ENCODE assay signal across 18 cellular contexts in genomic region chr2:17911491-17912260, GRCh38. TPM values are rescaled to one million over a fixed set of nuclear protein-coding genes. Genes with fewer than 3 reads are reported as not detected.
A peak's percentile ranks its signal among the peaks of the same experiment; 100 is the strongest.
DNase-seq lines count a peak whose midpoint lies in the region; ATAC-seq, FAIRE-seq and TF ChIP-seq lines count a peak whose summit lies in the region.
"Had no signal": no experiment of that assay in that cellular context is flagged by ENCODE, and none has a peak within 500 bp of the region (broad histone marks: within the 10 kb centered on the region; RNA-seq: fewer than 3 reads in every experiment).

No MANE protein-coding gene starts in this region.

- TF ChIP-seq EP300 in GM12878 (IDR thresholded peaks at IDR 0.05; ENCODE audit: borderline replicate concordance in 1 of 2, control insufficient read depth in 1 of 2, low read depth in 2 of 2, low read length in 2 of 2), result no peak

- H2AFZ ChIP-seq in GM12878 (ENCODE audit: control insufficient read depth, low read depth, low read length), result no peak overlapping the region

- H3K27ac Mint-ChIP-seq in activated CD8-positive, alpha-beta memory T cell treated with anti-CD3 and anti-CD28 coated beads, Interleukin-2, amount 10 ng/mL, durations not matched to agents 7 days and 5 days, result no peak overlapping the region
- H3K27ac Mint-ChIP-seq: activated naive CD4-positive, alpha-beta T cell treated with anti-CD3 and anti-CD28 coated beads, Interleukin-2, amount 50 U/mL, for 24 hours; effector memory CD8-positive, alpha-beta T cell had no signal

- no peaks in the 10 kb centered on the region for H3K79me2 ChIP-seq in GM12878 (ENCODE audit: control insufficient read depth, insufficient read depth, low read length)

- BruUV-seq in GM12878 (replicated peaks; lab: Mats Ljungman, UMichigan), result no TSS peak

- intact Hi-C loops in GM12878 (cut with micrococcal nuclease; ENCODE audit: unreplicated experiment) (no loop called here), aorta (cut with DNase I) (no loop called here)

- no peak overlapping the region for H3K4me2 ChIP-seq in GM12878 (ENCODE audit: control insufficient read depth, insufficient read depth)

- H3K27ac ChIP-seq in GM12878 (ENCODE audit: control insufficient read depth, insufficient read depth) (no peak overlapping the region), aorta (ENCODE audit: low read depth in 1 of 2, low read length in 2 of 2) (no peak overlapping the region)
- H3K27ac ChIP-seq: foreskin keratinocyte, tibial artery, VCaP had no signal

- H3K27me3 Mint-ChIP-seq in activated CD8-positive, alpha-beta memory T cell treated with anti-CD3 and anti-CD28 coated beads, Interleukin-2, amount 10 ng/mL, durations not matched to agents 7 days and 5 days, result no peaks in the 10 kb centered on the region

- ATAC-seq in GM18511 (IDR thresholded peaks at IDR 0.05; ENCODE audit: unreplicated experiment), result peak; percentile 25
- ATAC-seq in GM21515 (IDR thresholded peaks at IDR 0.05; ENCODE audit: unreplicated experiment), result peak; percentile 12
- peak; percentile 17 for ATAC-seq in HG03066 (IDR thresholded peaks at IDR 0.05; ENCODE audit: low read depth, unreplicated experiment)
- ATAC-seq in GM12878, result peak; percentile 50
- ATAC-seq in aorta (ENCODE audit: low FRiP score), result no peak
- ATAC-seq in activated CD8-positive, alpha-beta memory T cell treated with anti-CD3 and anti-CD28 coated beads, Interleukin-2, amount 10 ng/mL, durations not matched to agents 7 days and 5 days, result no peak
- ATAC-seq: effector memory CD8-positive, alpha-beta T cell; foreskin keratinocyte had no signal

- H3K4me3 ChIP-seq in GM12878 (no peak overlapping the region), aorta (ENCODE audit: low read length in 2 of 2) (no peak overlapping the region)
- H3K4me3 ChIP-seq: tibial artery had no signal

- no peaks in the 10 kb centered on the region for H3K36me3 ChIP-seq in GM12878 (ENCODE audit: control insufficient read depth in 2 of 2, insufficient read depth in 2 of 2, low read length in 1 of 2)
- H3K36me3 ChIP-seq in aorta (ENCODE audit: control insufficient read depth in 1 of 2, insufficient read depth in 2 of 2, low read length in 1 of 2), result no peaks in the 10 kb centered on the region
- H3K36me3 ChIP-seq: tibial artery had no signal

- POLR2A ChIA-PET in GM12878 (lab: Charles Lee), result no interaction called here

- RAD21 ChIA-PET in GM12878 (lab: Charles Lee; ENCODE audit: unreplicated experiment), result no interaction called here

- H3K9me3 Mint-ChIP-seq in activated CD8-positive, alpha-beta memory T cell treated with anti-CD3 and anti-CD28 coated beads, Interleukin-2, amount 10 ng/mL, durations not matched to agents 7 days and 5 days (ENCODE audit: low read depth), result no peaks in the 10 kb centered on the region
- H3K9me3 Mint-ChIP-seq: effector memory CD8-positive, alpha-beta T cell had no signal

- H3K4me1 Mint-ChIP-seq in activated CD8-positive, alpha-beta memory T cell treated with anti-CD3 and anti-CD28 coated beads, Interleukin-2, amount 10 ng/mL, durations not matched to agents 7 days and 5 days, result no peaks in the 10 kb centered on the region
- H3K4me1 Mint-ChIP-seq: activated naive CD4-positive, alpha-beta T cell treated with anti-CD3 and anti-CD28 coated beads, Interleukin-2, amount 50 U/mL, for 24 hours had no signal

- H3K4me3 Mint-ChIP-seq in activated CD8-positive, alpha-beta memory T cell treated with anti-CD3 and anti-CD28 coated beads, Interleukin-2, amount 10 ng/mL, durations not matched to agents 7 days and 5 days, result no peak overlapping the region
- H3K4me3 Mint-ChIP-seq: activated naive CD4-positive, alpha-beta T cell treated with anti-CD3 and anti-CD28 coated beads, Interleukin-2, amount 50 U/mL, for 24 hours; effector memory CD8-positive, alpha-beta T cell had no signal

- whole genome bisulfite sequencing in GM12878 (ENCODE audit: insufficient coverage, insufficient replicate concordance, low lambda C conversion rate, missing lambda C conversion rate), result 0% methylated on average over 5 of the region's 5 CpGs
- 55 to 56% methylated on average over 5 of the region's 5 CpGs for WGBS in aorta, 2 donors

- CTCF ChIA-PET in GM12878 (lab: Yijun Ruan, JAX), result interaction anchor here (1.4 kb wide), 1 partner anchor 238 kb away, joined by 3 read pairs; no protein-coding TSS in a partner anchor
- CTCF ChIA-PET in activated CD8-positive, alpha-beta memory T cell treated with anti-CD3 and anti-CD28 coated beads, Interleukin-2, amount 10 ng/mL, durations not matched to agents 7 days and 5 days (lab: Charles Lee), result no interaction called here

- TF ChIP-seq CTCF in GM12878 (IDR thresholded peaks at IDR 0.05 in 2 of 3, conservative IDR thresholded peaks at IDR 0.05 in 1 of 3; ENCODE audit: control insufficient read depth in 2 of 3, extremely low read depth in 1 of 3, insufficient read depth in 1 of 3, low read depth in 3 of 3, low read length in 3 of 3), result no peak

- H3K9ac ChIP-seq in GM12878 (ENCODE audit: control insufficient read depth, insufficient read depth, low read length), result no peak overlapping the region

- no peak for FAIRE-seq in GM12878 (lab: Jason Lieb, UNC)
- FAIRE-seq: bronchial epithelial cell, D721Med had no signal

- no peaks in the 10 kb centered on the region for H3K9me3 ChIP-seq in GM12878 (replicated peaks; ENCODE audit: control insufficient read depth, insufficient read depth, low read length)
- H3K9me3 ChIP-seq in aorta (ENCODE audit: control insufficient read depth, low read length), result no peaks in the 10 kb centered on the region

- no peaks in the 10 kb centered on the region for H4K20me1 ChIP-seq in GM12878 (ENCODE audit: control insufficient read depth, insufficient read depth)

- SMC1A ChIA-PET in GM12878 (lab: Charles Lee; ENCODE audit: uncharacterized antibody, unreplicated experiment), result no interaction called here

- TF ChIP-seq POLR2A in GM12878 (IDR thresholded peaks at IDR 0.05; ENCODE audit: low read depth, low read length), result no peak

- H3K36me3 Mint-ChIP-seq in activated CD8-positive, alpha-beta memory T cell treated with anti-CD3 and anti-CD28 coated beads, Interleukin-2, amount 10 ng/mL, durations not matched to agents 7 days and 5 days, result no peaks in the 10 kb centered on the region
- H3K36me3 Mint-ChIP-seq: activated naive CD4-positive, alpha-beta T cell treated with anti-CD3 and anti-CD28 coated beads, Interleukin-2, amount 50 U/mL, for 24 hours had no signal

- H3K27me3 ChIP-seq in GM12878 (replicated peaks in 1 of 2; ENCODE audit: control insufficient read depth in 2 of 2, insufficient read depth in 2 of 2, low read length in 1 of 2), result no peaks in the 10 kb centered on the region
- no peaks in the 10 kb centered on the region for H3K27me3 ChIP-seq in aorta (ENCODE audit: control insufficient read depth in 1 of 2, insufficient read depth in 2 of 2, low read length in 1 of 2)
- H3K27me3 ChIP-seq: tibial artery had no signal

- no peak for TF ChIP-seq RAD21 in GM12878 (IDR thresholded peaks at IDR 0.05; ENCODE audit: insufficient read depth, low read depth, low read length)

- H3K4me1 ChIP-seq in GM12878 (ENCODE audit: control insufficient read depth, insufficient read depth, low read length), result 0 out of 2 replicates have a peak, but pooled peaks cover 4% of the 10 kb centered on the region
- H3K4me1 ChIP-seq in aorta (ENCODE audit: control insufficient read depth in 1 of 2, insufficient read depth in 2 of 2, low read length in 2 of 2), result no peaks in the 10 kb centered on the region
- H3K4me1 ChIP-seq: foreskin keratinocyte had no signal

- in situ Hi-C loops in GM12878 (cut with MboI), result no loop called here

- DNase-seq in GM12878 (ENCODE audit: low read depth, low spot score) (no peak), aorta (no peak), iPS-NIHi7 (ENCODE audit: extremely low spot score) (no peak), cerebellum (ENCODE audit: low spot score) (no peak)
- no peak for DNase-seq in activated CD8-positive, alpha-beta memory T cell treated with anti-CD3 and anti-CD28 coated beads, Interleukin-2, amount 10 ng/mL, durations not matched to agents 7 days and 5 days
- DNase-seq: effector memory CD8-positive, alpha-beta T cell; foreskin keratinocyte; NCI-H1417 treated with DMSO at 0.1 percent for 48 hours; OCI-M1; tibial artery had no signal

TF ChIP-seq in GM12878, 131 proteins besides CTCF, POLR2A, EP300 and RAD21 (continues in another document):
- TF ChIP-seq PKNOX1 (IDR thresholded peaks at IDR 0.05) (peak; percentile 11; the same call in 1 of the 2 replicates), CHD4 (IDR thresholded peaks at IDR 0.05) (no peak), JUNB (IDR thresholded peaks at IDR 0.05) (no peak)

RNA-seq across cellular contexts. Expression of gene KCNS3, which starts 33.2 kb away (rescaled TPM):
- total RNA-seq in GM12878 (2013; cell fraction: nucleolus; rRNA removed), result not detected in 2 replicates
- total RNA-seq in GM12878 (2014; rRNA removed), result not detected in 2 replicates
- total RNA-seq in GM12878 (2014; rRNA removed; fragmentation: Illumina TruSeq; extraction: Trizol), result not detected in 2 replicates
- total RNA-seq in GM12878 (2021), result not detected in 2 replicates
- not detected for polyA plus RNA-seq in GM12878 (2011; ENCODE audit: low read depth)
- polyA plus RNA-seq in GM12878 (2011; rRNA removed), result not detected in 2 replicates
- 0.01 TPM in 1 of 2 replicates, not detected in the other for polyA plus RNA-seq in GM12878 (2011; cell fraction: cytosol; rRNA removed)
- not detected in 2 replicates for polyA plus RNA-seq in GM12878 (2011; cell fraction: nucleus; rRNA removed)
- not detected in 2 replicates for polyA plus RNA-seq in GM12878 (2012)
- not detected in 2 replicates for polyA plus RNA-seq in GM12878 (2014; fragmentation: Illumina TruSeq; extraction: Trizol)
- not detected for polyA plus RNA-seq in GM12878 (2014; fragmentation: Nextera tagmentation; extraction: Ambion mirVana)
- not detected in 2 replicates for polyA plus RNA-seq in GM12878 (2014; rRNA removed)
- not detected for polyA plus RNA-seq in GM12878 (2016; fragmentation: Nextera tagmentation; extraction: Ambion mirVana)
- polyA minus RNA-seq in GM12878 (2011; rRNA and poly(A)+ RNA removed), result not detected in 2 replicates
- polyA minus RNA-seq in GM12878 (2011; cell fraction: cytosol; rRNA and poly(A)+ RNA removed), result not detected in 2 replicates
- not detected in 2 replicates for polyA minus RNA-seq in GM12878 (2011; cell fraction: nucleus; rRNA and poly(A)+ RNA removed)
- total RNA-seq in aorta, result 10 to 100 TPM in 1 of 2 donors, 1 to 10 TPM in 1; 8.8 to 13.7 TPM
- polyA plus RNA-seq in aorta, result 10 to 100 TPM in 1 of 2 donors, 1 to 10 TPM in 1; 5.4 to 15.0 TPM
- total RNA-seq in activated CD8-positive, alpha-beta memory T cell treated with anti-CD3 and anti-CD28 coated beads, Interleukin-2, amount 10 ng/mL, durations not matched to agents 7 days and 5 days, result not detected
- 4.6 TPM for total RNA-seq in cerebellum
- total RNA-seq: osteocyte had no signal

Comparison
In these comparisons a context has a peak if more than half of its experiments do, and no peak if none do; other contexts are left out.
1. ATAC-seq: peak in GM18511 (single experiment), GM21515 (single experiment), HG03066 (single experiment) and GM12878 (single experiment); none in aorta (single experiment) and activated CD8-positive, alpha-beta memory T cell treated with anti-CD3 and anti-CD28 coated beads, Interleukin-2, amount 10 ng/mL, durations not matched to agents 7 days and 5 days (single experiment).